ENCODE assay signal across 12 cellular contexts in the genomic region with DNA sequence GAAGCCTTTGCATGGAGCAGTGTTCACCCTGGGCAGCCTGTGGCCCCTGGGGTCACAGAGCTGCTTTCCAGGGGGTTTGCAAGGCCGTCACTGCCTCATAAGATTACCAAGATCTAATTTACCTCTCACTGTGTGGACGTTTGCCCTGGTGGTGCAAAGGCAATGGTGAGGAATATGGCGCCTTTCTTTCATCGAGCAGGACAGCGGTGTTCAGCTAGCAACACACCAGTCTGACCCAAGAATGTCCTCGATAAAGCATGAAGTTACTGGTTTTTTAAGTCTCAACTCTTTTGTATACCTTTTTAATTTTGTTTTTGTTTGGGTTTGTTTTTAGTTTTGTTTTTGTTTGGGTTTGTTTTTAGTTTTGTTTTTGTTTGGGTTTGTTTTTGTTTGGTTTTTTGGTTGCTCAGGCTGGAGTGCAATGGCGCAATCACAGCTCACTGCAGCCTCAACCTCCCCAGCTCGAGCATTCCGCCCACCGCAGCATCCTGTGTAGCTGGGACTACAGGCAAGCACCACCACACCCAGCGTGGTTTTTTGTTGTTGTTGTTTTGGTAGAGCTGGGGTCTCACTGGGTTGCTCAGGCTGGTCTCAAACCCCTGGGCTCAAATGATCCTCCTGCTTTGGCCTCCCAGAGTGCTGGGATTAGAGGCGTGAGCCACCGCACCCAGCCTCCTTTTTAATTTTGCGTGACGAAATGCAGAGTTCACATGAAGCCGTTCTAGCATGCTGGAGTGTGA. TPM values are rescaled to one million over a fixed set of nuclear protein-coding genes. Genes with fewer than 3 reads are reported as not detected.
DNase-seq lines count a peak whose midpoint lies in the region; FAIRE-seq and TF ChIP-seq lines count a peak whose summit lies in the region.
"Had no signal": no experiment of that assay in that cellular context is flagged by ENCODE, and none has a peak within 500 bp of the region (broad histone marks: within the 10 kb centered on the region; RNA-seq: fewer than 3 reads in every experiment).

No MANE protein-coding gene starts in this region.

- DNase-seq in activated CD4-positive, alpha-beta T cell treated with anti-CD3 and anti-CD28 coated beads, Interleukin-2, amount 50 U/mL, for 1 hour: peak; percentile 73
- DNase-seq in central memory CD4-positive, alpha-beta T cell: peak; percentile 91
- DNase-seq in stimulated activated CD4-positive, alpha-beta T cell treated with anti-CD3 and anti-CD28 coated beads, Interleukin-4, amount 100 ng/mL, for 24 hours: peak; percentile 60
- DNase-seq in GM19239 (ENCODE audit: insufficient read length, low spot score) (no peak), GM12892 (ENCODE audit: insufficient read length) (no peak), GM13976 (ENCODE audit: low spot score) (no peak), SIG-M5 treated with dmso at 0.1 percent for 504 hours (lab: John Stamatoyannopoulos, UW; ENCODE audit: unreplicated experiment) (no peak)
- DNase-seq: GOT3, NCI-H2029 had no signal

- in situ Hi-C loops in GM13976 (cut with MboI; ENCODE audit: low sequenced_read_pairs, unreplicated experiment): no loop called here

- no peaks in the 10 kb centered on the region for H3K27me3 ChIP-seq in DOHH2 (ENCODE audit: control insufficient read depth, low read length)

- H3K79me2 ChIP-seq in DOHH2 (ENCODE audit: control insufficient read depth, low read length): peaks cover 98% of the 10 kb centered on the region

- FAIRE-seq in GM19239 (lab: Jason Lieb, UNC): no peak
- FAIRE-seq in GM12892 (lab: Jason Lieb, UNC): no peak

- no peak for TF ChIP-seq POLR2A in GM12892 (IDR thresholded peaks at IDR 0.05; ENCODE audit: low read depth, low read length)

- H3K4me1 ChIP-seq in DOHH2 (ENCODE audit: control insufficient read depth, low read length): peaks cover 95% of the 10 kb centered on the region

- peak overlapping the region; percentile 86 for H3K4me2 ChIP-seq in DOHH2 (ENCODE audit: low read length)

- H3K36me3 ChIP-seq in DOHH2 (ENCODE audit: control insufficient read depth, low read length): peaks cover 58% of the 10 kb centered on the region

- H4K20me1 ChIP-seq in DOHH2 (ENCODE audit: control insufficient read depth, insufficient read depth, low read depth, low read length): no peaks in the 10 kb centered on the region

- peak overlapping the region; percentile 79 for H3K27ac ChIP-seq in DOHH2 (ENCODE audit: low read depth, low read length)
- H3K27ac ChIP-seq: C4-2B had no signal

- no peaks in the 10 kb centered on the region for H3K9me3 ChIP-seq in DOHH2 (ENCODE audit: control insufficient read depth, insufficient read depth, low read length)

- H3K9me2 ChIP-seq in DOHH2 (replicated peaks; ENCODE audit: control insufficient read depth, low read length): no peaks in the 10 kb centered on the region

- H3F3A ChIP-seq in DOHH2 (ENCODE audit: control insufficient read depth, insufficient read depth): peaks cover 39% of the 10 kb centered on the region

- H3K4me3 ChIP-seq in DOHH2 (ENCODE audit: low read length): peak overlapping the region; percentile 65
- H3K4me3 ChIP-seq: lung had no signal

- TF ChIP-seq CTCF in DOHH2 (IDR thresholded peaks at IDR 0.05; ENCODE audit: low read depth, low read length, poor library complexity, severe bottlenecking) (no peak), GM13976 (IDR thresholded peaks at IDR 0.05; ENCODE audit: borderline replicate concordance, control extremely low read depth, extremely low read depth, insufficient read depth, missing control alignments) (no peak)

RNA-seq across cellular contexts. Expression of gene PPP2R5C, which starts 57.9 kb away (rescaled TPM):
- polyA plus RNA-seq in GM12892 (2012; ENCODE audit: missing spikeins): 106 TPM

Comparison
In these comparisons a context has a peak if more than half of its experiments do, and no peak if none do; other contexts are left out.
1. DNase-seq: peak in activated CD4-positive, alpha-beta T cell treated with anti-CD3 and anti-CD28 coated beads, Interleukin-2, amount 50 U/mL, for 1 hour (single experiment), central memory CD4-positive, alpha-beta T cell (single experiment) and stimulated activated CD4-positive, alpha-beta T cell treated with anti-CD3 and anti-CD28 coated beads, Interleukin-4, amount 100 ng/mL, for 24 hours (single experiment); none in GM19239 (single experiment), GM12892 (single experiment), GM13976 (single experiment) and SIG-M5 treated with dmso at 0.1 percent for 504 hours (single experiment).